ENCODE assay signal across 8 cellular contexts in genomic region chr3:183435701-183436100, GRCh38. TPM values are rescaled to one million over a fixed set of nuclear protein-coding genes. Genes with fewer than 3 reads are reported as not detected.
A peak's percentile ranks its signal among the peaks of the same experiment; 100 is the strongest.
DNase-seq lines count a peak whose midpoint lies in the region; ATAC-seq, FAIRE-seq and TF ChIP-seq lines count a peak whose summit lies in the region.

No MANE protein-coding gene starts in this region.

- H3K27me3 Mint-ChIP-seq in activated T-cell treated with anti-CD3 and anti-CD28 coated beads, Interleukin-2, amount 50 U/mL, for 72 hours (ENCODE audit: low read depth), result peaks cover 29% of the 10 kb centered on the region

- POLR2A ChIA-PET in HEK293T (lab: Yijun Ruan, JAX), result no interaction called here

- no peaks in the 10 kb centered on the region for H3K9me3 ChIP-seq in osteoblast (ENCODE audit: low read depth, low read length)

- no peak overlapping the region for H3K4me2 ChIP-seq in osteoblast (ENCODE audit: insufficient read depth, low read length)

- H3K9me3 Mint-ChIP-seq in activated T-cell treated with anti-CD3 and anti-CD28 coated beads, Interleukin-2, amount 50 U/mL, for 72 hours, result peaks cover 0 to 3% of the 10 kb centered on the region in 2 donors

- TF ChIP-seq CTCF in GM12875 (IDR thresholded peaks at IDR 0.05; ENCODE audit: borderline replicate concordance, insufficient read depth, low read depth, low read length) (0 out of 2 replicates have a peak, but pooled peaks have one; percentile 18), osteoblast (IDR thresholded peaks at IDR 0.05; ENCODE audit: extremely low read depth, low read depth, low read length) (no peak), D721Med (IDR thresholded peaks at IDR 0.05; ENCODE audit: insufficient read depth, missing control alignments) (no peak)

- H3K36me3 ChIP-seq in osteoblast (ENCODE audit: insufficient read depth, low read length), result no peaks in the 10 kb centered on the region

- H3K79me2 ChIP-seq in osteoblast (ENCODE audit: insufficient read depth, low read length), result no peaks in the 10 kb centered on the region

- H3K27me3 ChIP-seq in osteoblast (ENCODE audit: insufficient read depth, low read length), result peaks cover 27% of the 10 kb centered on the region

- H4K20me1 ChIP-seq in osteoblast (ENCODE audit: insufficient read depth, low read length), result no peaks in the 10 kb centered on the region

- H3K27ac Mint-ChIP-seq in activated T-cell treated with anti-CD3 and anti-CD28 coated beads, Interleukin-2, amount 50 U/mL, for 72 hours, result peak overlapping the region; percentile 66

- H3K4me3 Mint-ChIP-seq in activated T-cell treated with anti-CD3 and anti-CD28 coated beads, Interleukin-2, amount 50 U/mL, for 72 hours, result peak overlapping the region; percentile 0 to 40

- DNase-seq in activated T-cell treated with anti-CD3 and anti-CD28 coated beads, Interleukin-2, amount 50 U/mL, for 72 hours, result peak; percentile 42 to 58
- DNase-seq in HEK293T (ENCODE audit: extremely low spot score), result no peak
- DNase-seq in osteoblast (ENCODE audit: insufficient read length, low spot score, missing footprints), result no peak
- DNase-seq in D721Med (ENCODE audit: insufficient read length, low spot score), result no peak
- DNase-seq in NCI-H2196 treated with DMSO at 0.1 percent for 48 hours (lab: John Stamatoyannopoulos, UW; ENCODE audit: unreplicated experiment), result no peak

- peaks cover 62% of the 10 kb centered on the region for H3K4me1 Mint-ChIP-seq in activated T-cell treated with anti-CD3 and anti-CD28 coated beads, Interleukin-2, amount 50 U/mL, for 72 hours (ENCODE audit: low read depth)

- ATAC-seq in GM19397 (IDR thresholded peaks at IDR 0.05; ENCODE audit: unreplicated experiment) (peak; percentile 68), HG03139 (IDR thresholded peaks at IDR 0.05; ENCODE audit: unreplicated experiment) (peak; percentile 86)
- ATAC-seq in activated T-cell treated with anti-CD3 and anti-CD28 coated beads, Interleukin-2, amount 50 U/mL, for 72 hours (replicated peaks in 1 of 2), result peak; percentile 78 to 83

- H2AFZ ChIP-seq in osteoblast (ENCODE audit: low read length), result no peak overlapping the region

- no peak overlapping the region for H3K27ac ChIP-seq in osteoblast (ENCODE audit: low read depth, low read length)

- H3K4me3 ChIP-seq in GM12875 (ENCODE audit: low read depth, low read length) (no peak overlapping the region), osteoblast (ENCODE audit: insufficient read depth, low read length) (no peak overlapping the region)

- CTCF ChIA-PET in HEK293T (lab: Yijun Ruan, JAX), result interaction anchor here (0.6 kb wide), 1 partner anchor 22 kb away, joined by 4 read pairs; no protein-coding TSS in a partner anchor

- no peaks in the 10 kb centered on the region for H3K36me3 Mint-ChIP-seq in activated T-cell treated with anti-CD3 and anti-CD28 coated beads, Interleukin-2, amount 50 U/mL, for 72 hours (ENCODE audit: insufficient read depth in 2 of 2)

- FAIRE-seq in D721Med (lab: Jason Lieb, UNC), result no peak

- H3K4me1 ChIP-seq in osteoblast (ENCODE audit: insufficient read depth, low read length), result no peaks in the 10 kb centered on the region

TF ChIP-seq in HEK293T, 16 proteins besides CTCF, POLR2A, EP300 and RAD21:
- no peak for TF ChIP-seq PKNOX1 (IDR thresholded peaks at IDR 0.05)
- no peak for TF ChIP-seq LEF1 (IDR thresholded peaks at IDR 0.05; ENCODE audit: borderline replicate concordance)
- TF ChIP-seq FOXA1 (IDR thresholded peaks at IDR 0.05), result no peak
- TF ChIP-seq FOXM1 (IDR thresholded peaks at IDR 0.05; ENCODE audit: borderline replicate concordance), result no peak
- TF ChIP-seq HDGF (IDR thresholded peaks at IDR 0.05; ENCODE audit: borderline replicate concordance), result no peak

RNA-seq across cellular contexts. Expression of gene MCF2L2, which starts 7.3 kb away (rescaled TPM):
- total RNA-seq in activated T-cell treated with anti-CD3 and anti-CD28 coated beads, Interleukin-2, amount 50 U/mL, for 72 hours, result 10 to 100 TPM in 1 of 2 donors, 1 to 10 TPM in 1; 7.6 to 11.5 TPM
- under 0.01 TPM in 2 replicates for total RNA-seq in osteoblast

Comparison
In these comparisons a context has a peak if more than half of its experiments do, and no peak if none do; other contexts are left out.
1. DNase-seq: peak in activated T-cell treated with anti-CD3 and anti-CD28 coated beads, Interleukin-2, amount 50 U/mL, for 72 hours (2 of 2); none in HEK293T (single experiment), osteoblast (single experiment), D721Med (single experiment) and NCI-H2196 treated with DMSO at 0.1 percent for 48 hours (single experiment).
2. Peak in every context shown above with its lines, with median percentiles within 50 percentile points of each other: ATAC-seq.